In genomic region chr7:96144260-96144526, GRCh38 we compare ENCODE assay signal across 25 cellular contexts.
"Had no signal": no experiment of that assay in that cellular context is flagged by ENCODE, and none has a peak within 500 bp of the region (broad histone marks: within the 10 kb centered on the region; RNA-seq: fewer than 3 reads in every experiment).

No MANE protein-coding gene starts in this region.

- H3K9me3 Mint-ChIP-seq: activated naive CD4-positive, alpha-beta T cell treated with anti-CD3 and anti-CD28 coated beads, Interleukin-2, amount 50 U/mL, for 72 hours; activated T-cell treated with anti-CD3 and anti-CD28 coated beads, Interleukin-2, amount 50 U/mL, for 24 hours; activated T-helper 17 cell treated with anti-CD3 and anti-CD28 coated beads, Interleukin-2, amount 50 U/mL, for 72 hours; immature natural killer cell; natural killer cell treated with Interleukin-12 subunit alpha and Interleukin-12 subunit beta and Interleukin-15 and Interleukin-18, amount 100 ng/mL, for 72 hours; T-cell; T-helper 2 cell treated with Interferon-gamma antibody and Interleukin-4, amounts not matched to agents 5 μg/mL and 100 μg/mL, for 36 hours had no signal

- H3K4me1 Mint-ChIP-seq: activated T-helper 17 cell treated with anti-CD3 and anti-CD28 coated beads, Interleukin-2, amount 50 U/mL, for 72 hours; immature natural killer cell; T-cell had no signal

- H3K27ac ChIP-seq: breast epithelium, left ventricle myocardium inferior, neutrophil, ovary, psoas muscle, right atrium auricular region, spleen, thoracic aorta, upper lobe of left lung had no signal

- FAIRE-seq: astrocyte, endometrium had no signal

- H3K36me3 ChIP-seq: breast epithelium, ovary had no signal

- H3K9me3 ChIP-seq: breast epithelium, left ventricle myocardium inferior, neutrophil, ovary, psoas muscle, right atrium auricular region, spleen, thoracic aorta, upper lobe of left lung had no signal

- H3K27me3 Mint-ChIP-seq: activated T-cell treated with anti-CD3 and anti-CD28 coated beads, Interleukin-2, amount 50 U/mL, for 24 hours; activated T-helper 17 cell treated with anti-CD3 and anti-CD28 coated beads, Interleukin-2, amount 50 U/mL, for 72 hours; natural killer cell treated with Interleukin-12 subunit alpha and Interleukin-12 subunit beta and Interleukin-15 and Interleukin-18, amount 100 ng/mL, for 72 hours; T-cell had no signal

- H3K27me3 ChIP-seq: breast epithelium, neutrophil, ovary, right atrium auricular region, spleen, upper lobe of left lung had no signal

- ATAC-seq: activated naive CD4-positive, alpha-beta T cell treated with anti-CD3 and anti-CD28 coated beads, Interleukin-2, amount 50 U/mL, for 72 hours; activated T-helper 17 cell treated with anti-CD3 and anti-CD28 coated beads, Interleukin-2, amount 50 U/mL, for 72 hours; natural killer cell treated with Interleukin-12 subunit alpha and Interleukin-12 subunit beta and Interleukin-15 and Interleukin-18, amount 100 ng/mL, for 72 hours; psoas muscle; T-cell had no signal

- H3K27ac Mint-ChIP-seq: activated naive CD4-positive, alpha-beta T cell treated with anti-CD3 and anti-CD28 coated beads, Interleukin-2, amount 50 U/mL, for 72 hours; activated T-cell treated with anti-CD3 and anti-CD28 coated beads, Interleukin-2, amount 50 U/mL, for 24 hours; immature natural killer cell; natural killer cell treated with Interleukin-12 subunit alpha and Interleukin-12 subunit beta and Interleukin-15 and Interleukin-18, amount 100 ng/mL, for 72 hours; T-cell; T-helper 2 cell treated with Interferon-gamma antibody and Interleukin-4, amounts not matched to agents 5 μg/mL and 100 μg/mL, for 36 hours had no signal

- DNase-seq: activated CD4-positive, alpha-beta T cell treated with anti-CD3 and anti-CD28 coated beads, Interleukin-2, amount 50 U/mL, for 4 hours; activated CD8-positive, alpha-beta memory T cell treated with anti-CD3 and anti-CD28 coated beads for 24 hours; activated CD8-positive, alpha-beta memory T cell treated with anti-CD3 and anti-CD28 coated beads, Interleukin-2, amount 50 U/mL, for 4 hours; activated T-cell treated with anti-CD3 and anti-CD28 coated beads, Interleukin-2, amount 50 U/mL, for 24 hours; erythroblast; foreskin melanocyte; immature natural killer cell; left ventricle myocardium inferior; ovary; psoas muscle; spleen; stimulated activated CD4-positive, alpha-beta T cell treated with anti-CD3 and anti-CD28 coated beads, Interleukin-4, amount 100 ng/mL, for 1 hour; stimulated activated naive CD4-positive, alpha-beta T cell; T-cell; upper lobe of left lung had no signal

- H3K4me1 ChIP-seq: breast epithelium, left ventricle myocardium inferior, psoas muscle, right atrium auricular region, spleen, upper lobe of left lung had no signal

- H3K4me3 ChIP-seq: breast epithelium, left ventricle myocardium inferior, ovary, psoas muscle, right atrium auricular region, spleen, thoracic aorta, upper lobe of left lung had no signal

- H3K4me3 Mint-ChIP-seq: activated T-cell treated with anti-CD3 and anti-CD28 coated beads, Interleukin-2, amount 50 U/mL, for 24 hours; activated T-helper 17 cell treated with anti-CD3 and anti-CD28 coated beads, Interleukin-2, amount 50 U/mL, for 72 hours; immature natural killer cell; natural killer cell treated with Interleukin-12 subunit alpha and Interleukin-12 subunit beta and Interleukin-15 and Interleukin-18, amount 100 ng/mL, for 72 hours; T-cell; T-helper 2 cell treated with Interferon-gamma antibody and Interleukin-4, amounts not matched to agents 5 μg/mL and 100 μg/mL, for 36 hours had no signal
